Comparison of ENCODE assay signal across 19 cellular contexts in genomic region chr19:10881403-10882107, GRCh38. TPM values are rescaled to one million over a fixed set of nuclear protein-coding genes. Genes with fewer than 3 reads are reported as not detected.
DNase-seq lines count a peak whose midpoint lies in the region; ATAC-seq and TF ChIP-seq lines count a peak whose summit lies in the region.
"Had no signal": no experiment of that assay in that cellular context is flagged by ENCODE, and none has a peak within 500 bp of the region (broad histone marks: within the 10 kb centered on the region; RNA-seq: fewer than 3 reads in every experiment).

No MANE protein-coding gene starts in this region.

- TF ChIP-seq CTCF in glutamatergic neuron (IDR thresholded peaks at IDR 0.05; ENCODE audit: partially characterized antibody, unreplicated experiment) = no peak
- TF ChIP-seq CTCF in nephron (IDR thresholded peaks at IDR 0.05; ENCODE audit: unreplicated experiment in 3 of 3) = no peak

- peak overlapping the region; percentile 84 for H3K4me3 Mint-ChIP-seq in glutamatergic neuron (ENCODE audit: unreplicated experiment)
- peak overlapping the region in 1 of 3 experiments; percentile 60 for H3K4me3 Mint-ChIP-seq in nephron
- no peak overlapping the region for H3K4me3 Mint-ChIP-seq in activated CD8-positive, alpha-beta T cell treated with anti-CD3 and anti-CD28 coated beads, Interleukin-2, amount 10 ng/mL, durations not matched to agents 7 days and 5 days
- H3K4me3 Mint-ChIP-seq: activated CD4-positive, alpha-beta T cell treated with anti-CD3 and anti-CD28 coated beads, Interleukin-2, amount 10 ng/mL, durations not matched to agents 7 days and 5 days; mesothelial cell of epicardium had no signal

- POLR2A ChIA-PET in activated CD8-positive, alpha-beta T cell treated with anti-CD3 and anti-CD28 coated beads, Interleukin-2, amount 10 ng/mL, durations not matched to agents 7 days and 5 days (lab: Charles Lee) = no interaction called here

- H3K27ac Mint-ChIP-seq in glutamatergic neuron (ENCODE audit: unreplicated experiment) (peak overlapping the region; percentile 94), nephron (peak overlapping the region; percentile 20 to 66 (median 20))
- H3K27ac Mint-ChIP-seq in activated CD8-positive, alpha-beta T cell treated with anti-CD3 and anti-CD28 coated beads, Interleukin-2, amount 10 ng/mL, durations not matched to agents 7 days and 5 days = no peak overlapping the region
- H3K27ac Mint-ChIP-seq: activated CD4-positive, alpha-beta T cell treated with anti-CD3 and anti-CD28 coated beads, Interleukin-2, amount 10 ng/mL, durations not matched to agents 7 days and 5 days; mesothelial cell of epicardium had no signal

- WGBS in HUES64 = 41% methylated on average over 14 of the region's 14 CpGs

- peaks cover 58 to 79% (median 64%) of the 10 kb centered on the region in 10 experiments for H3K4me1 ChIP-seq in BLaER1 treated with 17β-estradiol and CSF1 and Interleukin-3, amounts not matched to agents 10 nM and 100 nM
- H3K4me1 ChIP-seq in HUES64 (ENCODE audit: insufficient read depth, low read length) = peaks cover 38% of the 10 kb centered on the region

- H3K9me3 ChIP-seq in BLaER1 treated with 17β-estradiol and CSF1 and Interleukin-3, amounts not matched to agents 10 nM and 100 nM (replicated peaks in 1 of 11) = no peaks in the 10 kb centered on the region
- no peaks in the 10 kb centered on the region for H3K9me3 ChIP-seq in HUES64 (ENCODE audit: insufficient read depth, low read depth, low read length)
- H3K9me3 ChIP-seq: gastroesophageal sphincter, SJSA1, testis had no signal

- H3K36me3 Mint-ChIP-seq in glutamatergic neuron (ENCODE audit: unreplicated experiment) = no peaks in the 10 kb centered on the region
- H3K36me3 Mint-ChIP-seq in nephron (ENCODE audit: low read depth) = no peaks in the 10 kb centered on the region
- peaks cover 7% of the 10 kb centered on the region for H3K36me3 Mint-ChIP-seq in activated CD8-positive, alpha-beta T cell treated with anti-CD3 and anti-CD28 coated beads, Interleukin-2, amount 10 ng/mL, durations not matched to agents 7 days and 5 days (ENCODE audit: low read depth)
- H3K36me3 Mint-ChIP-seq: mesothelial cell of epicardium had no signal

- H3K9ac ChIP-seq in BLaER1 treated with 17β-estradiol and CSF1 and Interleukin-3, amounts not matched to agents 10 nM and 100 nM = peak overlapping the region in 8 of 11 experiments; percentile 2 to 52 (median 34); a peak in 10 of 22 replicates
- no peak overlapping the region for H3K9ac ChIP-seq in HUES64 (ENCODE audit: low read depth, low read length)

- no peak overlapping the region for H3K4me3 ChIP-seq in BLaER1 treated with 17β-estradiol and CSF1 and Interleukin-3, amounts not matched to agents 10 nM and 100 nM
- H3K4me3 ChIP-seq in HUES64 (ENCODE audit: low read length) = no peak overlapping the region
- H3K4me3 ChIP-seq: gastroesophageal sphincter, SJSA1, skin epidermis, testis had no signal

- H3K27me3 Mint-ChIP-seq in glutamatergic neuron (ENCODE audit: unreplicated experiment) (peaks cover 2% of the 10 kb centered on the region), nephron (ENCODE audit: low read depth) (no peaks in the 10 kb centered on the region)
- no peaks in the 10 kb centered on the region for H3K27me3 Mint-ChIP-seq in activated CD8-positive, alpha-beta T cell treated with anti-CD3 and anti-CD28 coated beads, Interleukin-2, amount 10 ng/mL, durations not matched to agents 7 days and 5 days (ENCODE audit: low read depth)
- H3K27me3 Mint-ChIP-seq: activated CD4-positive, alpha-beta T cell treated with anti-CD3 and anti-CD28 coated beads, Interleukin-2, amount 10 ng/mL, durations not matched to agents 7 days and 5 days had no signal

- H3K4me1 Mint-ChIP-seq in glutamatergic neuron (ENCODE audit: low read depth, unreplicated experiment) (peaks cover 38% of the 10 kb centered on the region), nephron (peaks cover 39% of the 10 kb centered on the region)
- peaks cover 29% of the 10 kb centered on the region for H3K4me1 Mint-ChIP-seq in activated CD8-positive, alpha-beta T cell treated with anti-CD3 and anti-CD28 coated beads, Interleukin-2, amount 10 ng/mL, durations not matched to agents 7 days and 5 days (ENCODE audit: low read depth)

- peaks cover 7 to 45% (median 29%) of the 10 kb centered on the region in 11 experiments; a peak in 20 of 22 replicates for H3K36me3 ChIP-seq in BLaER1 treated with 17β-estradiol and CSF1 and Interleukin-3, amounts not matched to agents 10 nM and 100 nM
- no peaks in the 10 kb centered on the region for H3K36me3 ChIP-seq in HUES64 (ENCODE audit: insufficient read depth, low read length)
- H3K36me3 ChIP-seq: gastroesophageal sphincter, SJSA1 had no signal

- peaks cover 10% of the 10 kb centered on the region for H3K9me3 Mint-ChIP-seq in glutamatergic neuron (ENCODE audit: unreplicated experiment)
- H3K9me3 Mint-ChIP-seq in nephron = no peaks in the 10 kb centered on the region
- no peaks in the 10 kb centered on the region for H3K9me3 Mint-ChIP-seq in activated CD8-positive, alpha-beta T cell treated with anti-CD3 and anti-CD28 coated beads, Interleukin-2, amount 10 ng/mL, durations not matched to agents 7 days and 5 days (ENCODE audit: insufficient read depth)
- H3K9me3 Mint-ChIP-seq: activated CD4-positive, alpha-beta T cell treated with anti-CD3 and anti-CD28 coated beads, Interleukin-2, amount 10 ng/mL, durations not matched to agents 7 days and 5 days; mesothelial cell of epicardium had no signal

- CTCF ChIA-PET in activated CD8-positive, alpha-beta T cell treated with anti-CD3 and anti-CD28 coated beads, Interleukin-2, amount 10 ng/mL, durations not matched to agents 7 days and 5 days (lab: Charles Lee) = interaction anchor here (0.8 to 1.3 kb wide), 4 partner anchors 9 to 256 kb away, joined by 3 read pairs; partner anchors contain the start of gene CARM1

- peak overlapping the region in 5 of 11 experiments; percentile 5 to 74 (median 23); a peak in 5 of 22 replicates for H3K27ac ChIP-seq in BLaER1 treated with 17β-estradiol and CSF1 and Interleukin-3, amounts not matched to agents 10 nM and 100 nM
- H3K27ac ChIP-seq in HUES64 (ENCODE audit: low read depth, low read length) = peak overlapping the region; percentile 64; the same call in 1 of the 2 replicates
- H3K27ac ChIP-seq: epithelial cell of prostate, gastroesophageal sphincter, SJSA1, skin epidermis, testis had no signal

- no peaks in the 10 kb centered on the region for H3K27me3 ChIP-seq in BLaER1 treated with 17β-estradiol and CSF1 and Interleukin-3, amounts not matched to agents 10 nM and 100 nM
- H3K27me3 ChIP-seq in HUES64 (ENCODE audit: insufficient read depth, low read length) = no peaks in the 10 kb centered on the region
- H3K27me3 ChIP-seq: gastroesophageal sphincter, SJSA1, testis had no signal

- H3K4me2 ChIP-seq in BLaER1 treated with 17β-estradiol and CSF1 and Interleukin-3, amounts not matched to agents 10 nM and 100 nM = peak overlapping the region; percentile 0 to 82 (median 63); a peak in 17 of 22 replicates

- ATAC-seq in GM18519 (IDR thresholded peaks at IDR 0.05; ENCODE audit: low FRiP score, unreplicated experiment) = no peak
- ATAC-seq in activated CD8-positive, alpha-beta T cell treated with anti-CD3 and anti-CD28 coated beads, Interleukin-2, amount 10 ng/mL, durations not matched to agents 7 days and 5 days = no peak
- ATAC-seq: gastroesophageal sphincter had no signal

- DNase-seq in glutamatergic neuron = peak; percentile 92
- no peak for DNase-seq in SKM-1 (lab: John Stamatoyannopoulos, UW; ENCODE audit: unreplicated experiment)
- no peak for DNase-seq in activated CD8-positive, alpha-beta T cell treated with anti-CD3 and anti-CD28 coated beads, Interleukin-2, amount 10 ng/mL, durations not matched to agents 7 days and 5 days
- DNase-seq in stimulated activated CD4-positive, alpha-beta T cell treated with anti-CD3 and anti-CD28 coated beads, Interleukin-1b, Interleukin-23, amount 100 ng/mL, for 48 hours = no peak
- DNase-seq: activated CD4-positive, alpha-beta T cell treated with anti-CD3 and anti-CD28 coated beads, Interleukin-2, amount 10 ng/mL, durations not matched to agents 7 days and 5 days; activated naive CD4-positive, alpha-beta T cell treated with anti-CD3 and anti-CD28 coated beads, Interleukin-2, amount 50 U/mL, for 16 hours; COR-L47; MM.1S; NCI-H1930; testis had no signal

- H4K20me1 ChIP-seq in BLaER1 treated with 17β-estradiol and CSF1 and Interleukin-3, amounts not matched to agents 10 nM and 100 nM = peaks cover 75 to 100% (median 93%) of the 10 kb centered on the region in 11 experiments

RNA-seq across cellular contexts. Expression of gene CARM1, which starts 10.2 kb away (rescaled TPM):
- 104 TPM for polyA plus RNA-seq in HUES64 (2013, experiment 1 of 2)
- polyA plus RNA-seq in HUES64 (2013, experiment 2 of 2) = 111 TPM
- 133 TPM for total RNA-seq in glutamatergic neuron (ENCODE audit: unreplicated experiment)
- total RNA-seq in activated CD8-positive, alpha-beta T cell treated with anti-CD3 and anti-CD28 coated beads, Interleukin-2, amount 10 ng/mL, durations not matched to agents 7 days and 5 days = 10 to 100 TPM; 33.2 to 33.4 TPM

RNA-seq across cellular contexts. Expression of gene C19orf38, which starts 33.3 kb away (rescaled TPM):
- not detected for polyA plus RNA-seq in HUES64 (2013, experiment 1 of 2)
- not detected for polyA plus RNA-seq in HUES64 (2013, experiment 2 of 2)
- 0.44 TPM for total RNA-seq in glutamatergic neuron (ENCODE audit: unreplicated experiment)
- 1 to 10 TPM; 1.1 to 2.2 TPM for total RNA-seq in activated CD8-positive, alpha-beta T cell treated with anti-CD3 and anti-CD28 coated beads, Interleukin-2, amount 10 ng/mL, durations not matched to agents 7 days and 5 days
- total RNA-seq: SJSA1 had no signal

RNA-seq across cellular contexts. Expression of gene TMED1, which starts 45.5 kb away (rescaled TPM):
- polyA plus RNA-seq in HUES64 (2013, experiment 1 of 2) = 23.3 TPM
- polyA plus RNA-seq in HUES64 (2013, experiment 2 of 2) = 24.2 TPM
- total RNA-seq in glutamatergic neuron (ENCODE audit: unreplicated experiment) = 10.4 TPM
- 10 to 100 TPM in 1 of 2 experiments, 1 to 10 TPM in 1; 9.3 to 11.2 TPM for total RNA-seq in activated CD8-positive, alpha-beta T cell treated with anti-CD3 and anti-CD28 coated beads, Interleukin-2, amount 10 ng/mL, durations not matched to agents 7 days and 5 days

RNA-seq across cellular contexts. Expression of gene YIPF2, which starts 46.9 kb away (rescaled TPM):
- 28.6 TPM for polyA plus RNA-seq in HUES64 (2013, experiment 1 of 2)
- 32.5 TPM for polyA plus RNA-seq in HUES64 (2013, experiment 2 of 2)
- total RNA-seq in glutamatergic neuron (ENCODE audit: unreplicated experiment) = 47.2 TPM
- total RNA-seq in activated CD8-positive, alpha-beta T cell treated with anti-CD3 and anti-CD28 coated beads, Interleukin-2, amount 10 ng/mL, durations not matched to agents 7 days and 5 days = 10 to 100 TPM; 20.4 to 20.5 TPM

RNA-seq across cellular contexts. Expression of gene TIMM29, which starts 47.1 kb away (rescaled TPM):
- 16.0 TPM for polyA plus RNA-seq in HUES64 (2013, experiment 1 of 2)
- 15.5 TPM for polyA plus RNA-seq in HUES64 (2013, experiment 2 of 2)
- 31.8 TPM for total RNA-seq in glutamatergic neuron (ENCODE audit: unreplicated experiment)
- 10 to 100 TPM; 20.2 to 23.0 TPM for total RNA-seq in activated CD8-positive, alpha-beta T cell treated with anti-CD3 and anti-CD28 coated beads, Interleukin-2, amount 10 ng/mL, durations not matched to agents 7 days and 5 days
